ENCODE assay signal across 35 cellular contexts in the genomic region with DNA sequence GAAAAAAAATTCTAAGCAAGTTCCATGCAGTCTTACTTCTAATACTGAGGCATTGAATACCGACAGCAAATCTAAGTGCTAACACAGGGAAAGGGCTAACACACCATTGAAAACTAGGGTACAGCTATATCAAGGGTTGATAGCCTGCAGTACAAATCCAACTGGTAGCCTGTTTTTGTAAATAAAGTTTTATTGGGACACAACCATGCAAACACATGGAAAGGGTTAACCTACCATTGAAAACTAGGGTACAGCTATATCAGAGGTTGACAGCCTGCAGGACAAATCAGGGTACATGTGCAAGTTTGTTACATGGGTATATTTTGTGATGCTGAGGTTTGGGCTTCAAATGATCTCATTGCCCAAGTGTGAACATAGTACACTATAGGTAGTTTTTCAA.
"Had no signal": no experiment of that assay in that cellular context is flagged by ENCODE, and none has a peak within 500 bp of the region (broad histone marks: within the 10 kb centered on the region; RNA-seq: fewer than 3 reads in every experiment).

No MANE protein-coding gene starts in this region.

- H3K27me3 ChIP-seq: MG63 had no signal

- DNase-seq: Karpas-422, Kasumi-1, MG63, MM.1S, MV-4-11, NCI-H1048, NCI-H1092, NCI-H1092 treated with DMSO at 0.1 percent for 48 hours, NCI-H1105, NCI-H1105 treated with DMSO at 0.1 percent for 48 hours, NCI-H1417, NCI-H1417 treated with DMSO at 0.1 percent for 48 hours, NCI-H1436, NCI-H1436 treated with DMSO at 0.1 percent for 48 hours, NCI-H146, NCI-H1694, NCI-H1694 treated with DMSO at 0.1 percent for 48 hours, NCI-H187, NCI-H187 treated with DMSO at 0.1 percent for 48 hours, NCI-H1930, NCI-H2029, NCI-H2029 treated with DMSO at 0.1 percent for 48 hours, NCI-H2081, NCI-H2081 treated with DMSO at 0.1 percent for 48 hours, NCI-H2107, NCI-H2171, NCI-H2227 treated with DMSO at 0.1 percent for 48 hours, NCI-H226, NCI-H345, NCI-H446, NCI-H446 treated with DMSO at 0.1 percent for 48 hours, NCI-H510A, NCI-H510A treated with DMSO at 0.1 percent for 48 hours, NCI-H524, NCI-H524 treated with DMSO at 0.1 percent for 48 hours had no signal

- H3K4me3 ChIP-seq: MG63 had no signal

- H3K36me3 ChIP-seq: MG63 had no signal

- H3K9me3 ChIP-seq: MG63 had no signal
